Comparison of ENCODE assay signal across 8 cellular contexts in genomic region chr20:36467076-36467999, GRCh38.
DNase-seq lines count a peak whose midpoint lies in the region; ATAC-seq lines count a peak whose summit lies in the region.

No MANE protein-coding gene starts in this region.

- H3K9me3 Mint-ChIP-seq in stimulated activated effector memory CD8-positive, alpha-beta T cell treated with anti-CD3 and anti-CD28 coated beads, Interleukin-12 subunit alpha, Interleukin-12 subunit beta, amount 100 ng/mL, for 72 hours, result no peaks in the 10 kb centered on the region

- no peak for ATAC-seq in stimulated activated effector memory CD8-positive, alpha-beta T cell treated with anti-CD3 and anti-CD28 coated beads, Interleukin-12 subunit alpha, Interleukin-12 subunit beta, amount 100 ng/mL, for 72 hours
- no peak for ATAC-seq in GM21737 (IDR thresholded peaks at IDR 0.05; ENCODE audit: unreplicated experiment)

- peak overlapping the region; percentile 98 for H3K4me3 Mint-ChIP-seq in stimulated activated effector memory CD8-positive, alpha-beta T cell treated with anti-CD3 and anti-CD28 coated beads, Interleukin-12 subunit alpha, Interleukin-12 subunit beta, amount 100 ng/mL, for 72 hours

- H3K4me1 Mint-ChIP-seq in stimulated activated effector memory CD8-positive, alpha-beta T cell treated with anti-CD3 and anti-CD28 coated beads, Interleukin-12 subunit alpha, Interleukin-12 subunit beta, amount 100 ng/mL, for 72 hours, result peaks cover 73% of the 10 kb centered on the region

- DNase-seq in AG08396 (ENCODE audit: low spot score), result peak; percentile 49
- peak; percentile 73 for DNase-seq in HT-29 (ENCODE audit: low spot score)
- peak; percentile 85 to 91 for DNase-seq in SHP77 (lab: John Stamatoyannopoulos, UW)
- DNase-seq in astrocyte of the hippocampus (ENCODE audit: low read depth, low spot score), result peak; percentile 23
- peak; percentile 97 for DNase-seq in islet precursor cell
- DNase-seq in stimulated activated effector memory CD8-positive, alpha-beta T cell treated with anti-CD3 and anti-CD28 coated beads, Interleukin-12 subunit alpha, Interleukin-12 subunit beta, amount 100 ng/mL, for 72 hours (ENCODE audit: low spot score in 2 of 2), result no peak
- DNase-seq in RKO (ENCODE audit: low spot score), result no peak

- peak overlapping the region; percentile 89 for H3K27ac Mint-ChIP-seq in stimulated activated effector memory CD8-positive, alpha-beta T cell treated with anti-CD3 and anti-CD28 coated beads, Interleukin-12 subunit alpha, Interleukin-12 subunit beta, amount 100 ng/mL, for 72 hours

- peaks cover 3% of the 10 kb centered on the region for H3K36me3 Mint-ChIP-seq in stimulated activated effector memory CD8-positive, alpha-beta T cell treated with anti-CD3 and anti-CD28 coated beads, Interleukin-12 subunit alpha, Interleukin-12 subunit beta, amount 100 ng/mL, for 72 hours

Comparison
In these comparisons a context has a peak if more than half of its experiments do, and no peak if none do; other contexts are left out.
1. DNase-seq: peak in AG08396 (single experiment), HT-29 (single experiment), SHP77 (2 of 2), astrocyte of the hippocampus (single experiment) and islet precursor cell (single experiment); none in stimulated activated effector memory CD8-positive, alpha-beta T cell treated with anti-CD3 and anti-CD28 coated beads, Interleukin-12 subunit alpha, Interleukin-12 subunit beta, amount 100 ng/mL, for 72 hours (0 of 2) and RKO (single experiment).